In genomic region chr18:21857871-21858270, GRCh38 we compare ENCODE assay signal across 18 cellular contexts.
DNase-seq lines count a peak whose midpoint lies in the region; ATAC-seq and TF ChIP-seq lines count a peak whose summit lies in the region.
"Had no signal": no experiment of that assay in that cellular context is flagged by ENCODE, and none has a peak within 500 bp of the region (broad histone marks: within the 10 kb centered on the region; RNA-seq: fewer than 3 reads in every experiment).

No MANE protein-coding gene starts in this region.

- H3K4me3 Mint-ChIP-seq in memory B cell (no peak overlapping the region), CD14-positive monocyte (no peak overlapping the region)
- H3K4me3 Mint-ChIP-seq: activated CD4-positive, alpha-beta T cell treated with anti-CD3 and anti-CD28 coated beads, Interleukin-2, amount 10 ng/mL, durations not matched to agents 24 days and 14 days; activated CD8-positive, alpha-beta memory T cell treated with anti-CD3 and anti-CD28 coated beads, Interleukin-2, amount 10 ng/mL, durations not matched to agents 7 days and 5 days; activated naive CD8-positive, alpha-beta T cell treated with anti-CD3 and anti-CD28 coated beads for 36 hours; CD4-positive, alpha-beta T cell; natural killer cell treated with Interleukin-12 subunit alpha and Interleukin-12 subunit beta and Interleukin-15 and Interleukin-18, amount 100 ng/mL, for 72 hours had no signal

- H3K4me3 ChIP-seq in GM12865 (ENCODE audit: low read depth, low read length), result no peak overlapping the region
- H3K4me3 ChIP-seq: heart right ventricle had no signal

- H3K9me3 Mint-ChIP-seq in memory B cell (no peaks in the 10 kb centered on the region), CD14-positive monocyte (peaks cover 0 to 8% (median 0%) of the 10 kb centered on the region in 7 donors)
- H3K9me3 Mint-ChIP-seq: activated CD4-positive, alpha-beta T cell treated with anti-CD3 and anti-CD28 coated beads, Interleukin-2, amount 10 ng/mL, durations not matched to agents 24 days and 14 days; activated naive CD8-positive, alpha-beta T cell treated with anti-CD3 and anti-CD28 coated beads for 36 hours; CD4-positive, alpha-beta T cell; natural killer cell treated with Interleukin-12 subunit alpha and Interleukin-12 subunit beta and Interleukin-15 and Interleukin-18, amount 100 ng/mL, for 72 hours had no signal

- DNase-seq in GM12865 (ENCODE audit: low read depth) (peak; percentile 34), memory B cell (ENCODE audit: low spot score in 2 of 2) (no peak), CD14-positive monocyte (ENCODE audit: low spot score) (no peak), OCI-M2 (lab: John Stamatoyannopoulos, UW; ENCODE audit: unreplicated experiment) (no peak)
- DNase-seq: activated CD4-positive, alpha-beta T cell treated with anti-CD3 and anti-CD28 coated beads, Interleukin-2, amount 10 ng/mL, durations not matched to agents 24 days and 14 days; activated CD8-positive, alpha-beta memory T cell treated with anti-CD3 and anti-CD28 coated beads, Interleukin-2, amount 10 ng/mL, durations not matched to agents 7 days and 5 days; activated naive CD8-positive, alpha-beta T cell treated with anti-CD3 and anti-CD28 coated beads for 36 hours; CD4-positive, alpha-beta T cell; heart right ventricle; left colon; NCI-H1417; NK-92 treated with Interleukin-12 subunit alpha and Interleukin-12 subunit beta, amount 100 ng/mL, for 24 hours; right cardiac atrium; T-helper 2 cell had no signal

- no peak for TF ChIP-seq CTCF in GM12865 (IDR thresholded peaks at IDR 0.05; ENCODE audit: insufficient read depth, low read depth, low read length, missing control alignments)
- no peak for TF ChIP-seq CTCF in CD14-positive monocyte (IDR thresholded peaks at IDR 0.05)

- no peaks in the 10 kb centered on the region for H3K27me3 Mint-ChIP-seq in memory B cell
- no peaks in the 10 kb centered on the region for H3K27me3 Mint-ChIP-seq in CD14-positive monocyte (ENCODE audit: low read depth in 3 of 3)
- H3K27me3 Mint-ChIP-seq: activated CD4-positive, alpha-beta T cell treated with anti-CD3 and anti-CD28 coated beads, Interleukin-2, amount 10 ng/mL, durations not matched to agents 24 days and 14 days; activated CD8-positive, alpha-beta memory T cell treated with anti-CD3 and anti-CD28 coated beads, Interleukin-2, amount 10 ng/mL, durations not matched to agents 7 days and 5 days; activated naive CD8-positive, alpha-beta T cell treated with anti-CD3 and anti-CD28 coated beads for 36 hours; CD4-positive, alpha-beta T cell; natural killer cell treated with Interleukin-12 subunit alpha and Interleukin-12 subunit beta and Interleukin-15 and Interleukin-18, amount 100 ng/mL, for 72 hours had no signal

- peaks cover 23% of the 10 kb centered on the region for H3K36me3 Mint-ChIP-seq in memory B cell
- peaks cover 55 to 71% of the 10 kb centered on the region in 2 donors for H3K36me3 Mint-ChIP-seq in CD14-positive monocyte

- intact Hi-C loops in CD14-positive monocyte (cut with micrococcal nuclease), result no loop called here

- ATAC-seq in GM18907 (IDR thresholded peaks at IDR 0.05; ENCODE audit: unreplicated experiment) (peak; percentile 35), HG03378 (IDR thresholded peaks at IDR 0.05; ENCODE audit: unreplicated experiment) (peak; percentile 46), memory B cell (ENCODE audit: low read depth) (peak; percentile 42), GM19023 (IDR thresholded peaks at IDR 0.05; ENCODE audit: unreplicated experiment) (no peak)
- ATAC-seq: activated CD8-positive, alpha-beta memory T cell treated with anti-CD3 and anti-CD28 coated beads, Interleukin-2, amount 10 ng/mL, durations not matched to agents 7 days and 5 days; heart right ventricle; left colon; natural killer cell treated with Interleukin-12 subunit alpha and Interleukin-12 subunit beta and Interleukin-15 and Interleukin-18, amount 100 ng/mL, for 72 hours; right cardiac atrium had no signal

- peak overlapping the region; percentile 62 for H3K27ac Mint-ChIP-seq in memory B cell
- no peak overlapping the region for H3K27ac Mint-ChIP-seq in CD14-positive monocyte
- H3K27ac Mint-ChIP-seq: activated CD4-positive, alpha-beta T cell treated with anti-CD3 and anti-CD28 coated beads, Interleukin-2, amount 10 ng/mL, durations not matched to agents 24 days and 14 days; activated CD8-positive, alpha-beta memory T cell treated with anti-CD3 and anti-CD28 coated beads, Interleukin-2, amount 10 ng/mL, durations not matched to agents 7 days and 5 days; activated naive CD8-positive, alpha-beta T cell treated with anti-CD3 and anti-CD28 coated beads for 36 hours; CD4-positive, alpha-beta T cell had no signal

- H3K4me1 Mint-ChIP-seq in memory B cell (peaks cover 10% of the 10 kb centered on the region), CD14-positive monocyte (peaks cover 12% of the 10 kb centered on the region)
